ENCODE assay signal across 21 cellular contexts in the genomic region with DNA sequence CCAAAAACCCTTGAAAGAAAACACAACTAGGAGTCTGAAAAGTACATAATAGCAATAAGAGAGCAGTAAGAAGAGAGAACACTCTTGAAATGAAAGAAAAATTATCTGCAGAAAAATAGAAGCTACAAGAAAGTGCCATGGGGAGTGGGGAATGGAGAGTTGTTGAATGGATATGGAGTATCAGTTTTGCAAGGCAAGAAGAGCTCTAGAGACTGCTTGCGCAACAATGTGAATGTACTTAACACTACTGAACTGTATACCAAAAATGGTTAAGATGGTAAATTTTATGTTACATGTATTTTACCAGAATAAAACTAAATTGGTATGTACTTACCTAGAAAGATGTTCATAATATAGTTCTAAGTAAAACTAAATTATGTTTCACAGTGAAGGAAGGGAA.
"Had no signal": no experiment of that assay in that cellular context is flagged by ENCODE, and none has a peak within 500 bp of the region (broad histone marks: within the 10 kb centered on the region; RNA-seq: fewer than 3 reads in every experiment).

No MANE protein-coding gene starts in this region.

- ATAC-seq: heart right ventricle; naive thymus-derived CD4-positive, alpha-beta T cell had no signal

- H3K4me2 ChIP-seq: neural progenitor cell had no signal

- FAIRE-seq: urothelium cell line had no signal

- H3K27ac ChIP-seq: epithelial cell of prostate, heart right ventricle, neural progenitor cell, transverse colon had no signal

- DNase-seq: activated B cell treated with CpG ODN at 0.5 μM for 24 hours; activated CD4-positive, alpha-beta T cell treated with anti-CD3 and anti-CD28 coated beads for 4 hours; activated CD4-positive, alpha-beta T cell treated with anti-CD3 and anti-CD28 coated beads, Interleukin-2, amount 50 U/mL, for 48 hours; activated CD8-positive, alpha-beta memory T cell treated with anti-CD3 and anti-CD28 coated beads, Interleukin-2, amount 50 U/mL, for 48 hours; activated effector memory CD4-positive, alpha-beta T cell treated with anti-CD3 and anti-CD28 coated beads, Interleukin-2, amount 50 U/mL, for 16 hours; activated naive CD4-positive, alpha-beta T cell treated with anti-CD3 and anti-CD28 coated beads, Interleukin-2, amount 10 ng/mL, durations not matched to agents 7 days and 5 days; activated T-cell treated with anti-CD3 and anti-CD28 coated beads, Interleukin-2, amount 50 U/mL, for 48 hours; cerebellar nuclear complex; cortex of kidney; heart right ventricle; naive thymus-derived CD4-positive, alpha-beta T cell; retina; stimulated activated CD4-positive, alpha-beta T cell treated with anti-CD3 and anti-CD28 coated beads, Interleukin-2, amount 100 ng/mL, for 48 hours; stimulated activated CD8-positive, alpha-beta memory T cell treated with anti-CD3 and anti-CD28 coated beads, Interleukin-4, amount 100 ng/mL, for 48 hours; stimulated activated naive B cell treated with anti-CD40 and anti-IgM and Interleukin-4, amounts not matched to agents 10 μg/mL and 1 μg/mL and 100 μg/mL, for 72 hours; T1000; transverse colon had no signal

- H2AFZ ChIP-seq: neural progenitor cell had no signal

- H3K9ac ChIP-seq: neural progenitor cell had no signal

- H3K4me3 ChIP-seq: heart right ventricle, lung, neural progenitor cell, transverse colon had no signal

- H3K36me3 ChIP-seq: heart right ventricle, neural progenitor cell, transverse colon had no signal

- H3K27me3 ChIP-seq: heart right ventricle, neural progenitor cell, transverse colon had no signal

- H3K4me1 ChIP-seq: neural progenitor cell had no signal
